ENCODE assay signal across 9 cellular contexts in the genomic region with DNA sequence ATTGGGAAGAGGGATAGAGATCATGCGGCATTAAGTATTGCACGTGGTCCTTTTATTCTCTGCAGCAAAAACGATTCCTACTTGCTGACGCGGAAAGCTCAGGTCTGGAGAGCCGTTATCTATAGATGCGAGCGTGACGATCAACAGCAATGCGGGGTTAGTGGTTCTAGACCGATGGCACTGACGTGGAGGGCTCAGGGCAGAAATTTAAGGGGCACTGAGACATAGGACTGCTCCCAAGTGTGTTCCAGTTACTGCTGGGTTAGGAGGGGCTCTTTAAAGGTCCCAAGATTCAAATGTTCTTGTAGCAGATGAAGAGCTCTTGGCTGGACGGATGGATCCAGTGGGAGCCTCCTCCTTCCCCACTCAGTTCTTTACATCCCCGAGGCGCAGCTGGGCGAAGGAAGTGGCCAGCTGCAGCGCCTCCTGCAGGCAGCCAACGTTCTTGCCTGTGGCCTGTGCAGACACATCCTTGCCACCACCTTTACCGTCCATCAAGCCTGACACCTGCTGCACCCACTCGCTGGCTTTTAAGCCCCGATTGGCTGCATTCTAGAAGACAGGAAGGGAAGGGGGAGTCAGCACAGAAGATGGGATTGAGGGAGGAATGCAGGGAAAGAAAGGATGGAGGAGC. TPM values are rescaled to one million over a fixed set of nuclear protein-coding genes. Genes with fewer than 3 reads are reported as not detected.
A peak's percentile ranks its signal among the peaks of the same experiment; 100 is the strongest.
DNase-seq lines count a peak whose midpoint lies in the region; ATAC-seq and TF ChIP-seq lines count a peak whose summit lies in the region.
"Had no signal": no experiment of that assay in that cellular context is flagged by ENCODE, and none has a peak within 500 bp of the region (broad histone marks: within the 10 kb centered on the region; RNA-seq: fewer than 3 reads in every experiment).

No MANE protein-coding gene starts in this region.

- H3K4me1 ChIP-seq in hepatocyte (ENCODE audit: insufficient read depth) = peaks cover 15% of the 10 kb centered on the region

- H3K36me3 ChIP-seq in hepatocyte (replicated peaks; ENCODE audit: insufficient read depth, low read depth) = no peaks in the 10 kb centered on the region

- TF ChIP-seq CTCF in AG09309 (IDR thresholded peaks at IDR 0.05; ENCODE audit: control insufficient read depth, insufficient read depth, low read depth, low read length, missing control alignments) (peak; percentile 58), GM12875 (IDR thresholded peaks at IDR 0.05; ENCODE audit: borderline replicate concordance, insufficient read depth, low read depth, low read length) (peak; percentile 62), VCaP (conservative IDR thresholded peaks at IDR 0.05) (no peak), hepatocyte (IDR thresholded peaks at IDR 0.05; ENCODE audit: poor library complexity) (peak; percentile 35)

- no peaks in the 10 kb centered on the region for H3K27me3 ChIP-seq in hepatocyte
- H3K27me3 ChIP-seq: pancreas had no signal

- H3K79me2 ChIP-seq in hepatocyte = peaks cover 32% of the 10 kb centered on the region

- H3K4me3 ChIP-seq in AG09309 (ENCODE audit: control insufficient read depth, low read depth, low read length) (no peak overlapping the region), GM12875 (ENCODE audit: low read depth, low read length) (no peak overlapping the region), hepatocyte (no peak overlapping the region)

- peaks cover 30% of the 10 kb centered on the region for H4K20me1 ChIP-seq in hepatocyte (ENCODE audit: insufficient read depth, poor library complexity, severe bottlenecking)

- DNase-seq in AG09309 (ENCODE audit: low read depth) (no peak), hepatocyte (ENCODE audit: low spot score) (no peak)
- DNase-seq in effector CD8-positive, alpha-beta T cell (lab: John Stamatoyannopoulos, UW) = no peak

- H3K27ac ChIP-seq in VCaP (peak overlapping the region; percentile 85; the same call in 1 of the 2 replicates), hepatocyte (no peak overlapping the region)

- H3K9me2 ChIP-seq in hepatocyte (replicated peaks; ENCODE audit: insufficient read depth) = no peaks in the 10 kb centered on the region

- ATAC-seq in HG03521 (IDR thresholded peaks at IDR 0.05; ENCODE audit: unreplicated experiment) (no peak), HG03108 (IDR thresholded peaks at IDR 0.05; ENCODE audit: unreplicated experiment) (no peak), HG02973 (IDR thresholded peaks at IDR 0.05; ENCODE audit: unreplicated experiment) (no peak)

- H3K4me2 ChIP-seq in hepatocyte = no peak overlapping the region

- H3K9me3 ChIP-seq in hepatocyte (ENCODE audit: low read depth) = no peaks in the 10 kb centered on the region
- H3K9me3 ChIP-seq: pancreas had no signal

- 87% methylated on average over 21 of the region's 21 CpGs for WGBS in hepatocyte (ENCODE audit: low lambda C conversion rate, missing lambda C conversion rate)

- H2AFZ ChIP-seq in hepatocyte = no peak overlapping the region

RNA-seq across cellular contexts. Expression of a gene that starts 0.7 kb away (rescaled TPM):
- 24.7 and 28.7 TPM in 2 replicates for total RNA-seq in hepatocyte
- 20.8 and 21.4 TPM in 2 replicates for polyA plus RNA-seq in hepatocyte

RNA-seq across cellular contexts. Expression of a gene that starts 36.8 kb away (rescaled TPM):
- total RNA-seq in hepatocyte = 73.8 and 78.6 TPM in 2 replicates
- polyA plus RNA-seq in hepatocyte = 71.2 and 79.5 TPM in 2 replicates

RNA-seq across cellular contexts. Expression of a gene that starts 46.5 kb away (rescaled TPM):
- total RNA-seq in hepatocyte = 26.6 and 31.6 TPM in 2 replicates
- polyA plus RNA-seq in hepatocyte = 33.8 and 38.7 TPM in 2 replicates
